Comparison of ENCODE assay signal across 1 cellular context in genomic region chr14:72783741-72784140, GRCh38.
A peak's percentile ranks its signal among the peaks of the same experiment; 100 is the strongest.
TF ChIP-seq lines count a peak whose summit lies in the region.

No MANE protein-coding gene starts in this region.

TF ChIP-seq in HepG2, 621 proteins besides CTCF, POLR2A, EP300 and RAD21:
- TF ChIP-seq E2F1 (CRISPR knock-in tag; IDR thresholded peaks at IDR 0.05): no peak
- no peak for TF ChIP-seq THAP11 (CRISPR knock-in tag; IDR thresholded peaks at IDR 0.05)
- no peak for TF ChIP-seq TCF7L2 (IDR thresholded peaks at IDR 0.05; ENCODE audit: low read depth, low read length)
- no peak for TF ChIP-seq ZNF543 (CRISPR knock-in tag; IDR thresholded peaks at IDR 0.05)
- TF ChIP-seq RARA (CRISPR knock-in tag; IDR thresholded peaks at IDR 0.05): peak; percentile 64
- TF ChIP-seq ZMAT3 (CRISPR knock-in tag; conservative IDR thresholded peaks at IDR 0.05): no peak
- no peak for TF ChIP-seq GLI4 (CRISPR knock-in tag; IDR thresholded peaks at IDR 0.05; ENCODE audit: borderline replicate concordance)
- TF ChIP-seq EZH2 (conservative IDR thresholded peaks at IDR 0.05; ENCODE audit: low read depth, low read length): no peak
- no peak for TF ChIP-seq ATF6 (CRISPR knock-in tag; conservative IDR thresholded peaks at IDR 0.05)
- TF ChIP-seq ZNF614 (CRISPR knock-in tag; IDR thresholded peaks at IDR 0.05; ENCODE audit: borderline replicate concordance): no peak
- TF ChIP-seq MEIS2 (CRISPR knock-in tag; IDR thresholded peaks at IDR 0.05): peak; percentile 50; the same call in 1 of the 2 replicates
- TF ChIP-seq CEBPG (CRISPR knock-in tag; IDR thresholded peaks at IDR 0.05): no peak
- no peak for TF ChIP-seq ZNF180 (CRISPR knock-in tag; IDR thresholded peaks at IDR 0.05; ENCODE audit: borderline replicate concordance, low read depth)
- TF ChIP-seq FOXK2 (IDR thresholded peaks at IDR 0.05): no peak
- TF ChIP-seq AKNA (CRISPR knock-in tag; IDR thresholded peaks at IDR 0.05; ENCODE audit: borderline replicate concordance): no peak
- no peak for TF ChIP-seq BORCS8-MEF2B (CRISPR knock-in tag; IDR thresholded peaks at IDR 0.05)
- TF ChIP-seq TSC22D2 (CRISPR knock-in tag; IDR thresholded peaks at IDR 0.05; ENCODE audit: borderline replicate concordance): no peak
- no peak for TF ChIP-seq CENPX (CRISPR knock-in tag; IDR thresholded peaks at IDR 0.05)
- TF ChIP-seq RXRA (CRISPR knock-in tag; IDR thresholded peaks at IDR 0.05): peak; percentile 28; the same call in 1 of the 2 replicates
- TF ChIP-seq ZKSCAN5 (CRISPR knock-in tag; IDR thresholded peaks at IDR 0.05): no peak
- no peak for TF ChIP-seq GTF2F1 (IDR thresholded peaks at IDR 0.05; ENCODE audit: low read length)
- no peak for TF ChIP-seq ZNF652 (CRISPR knock-in tag; IDR thresholded peaks at IDR 0.05; ENCODE audit: borderline replicate concordance, low read depth)
- TF ChIP-seq NCOA1 (CRISPR knock-in tag; IDR thresholded peaks at IDR 0.05): no peak
- TF ChIP-seq DZIP1 (CRISPR knock-in tag; IDR thresholded peaks at IDR 0.05): no peak
